In the genomic region with DNA sequence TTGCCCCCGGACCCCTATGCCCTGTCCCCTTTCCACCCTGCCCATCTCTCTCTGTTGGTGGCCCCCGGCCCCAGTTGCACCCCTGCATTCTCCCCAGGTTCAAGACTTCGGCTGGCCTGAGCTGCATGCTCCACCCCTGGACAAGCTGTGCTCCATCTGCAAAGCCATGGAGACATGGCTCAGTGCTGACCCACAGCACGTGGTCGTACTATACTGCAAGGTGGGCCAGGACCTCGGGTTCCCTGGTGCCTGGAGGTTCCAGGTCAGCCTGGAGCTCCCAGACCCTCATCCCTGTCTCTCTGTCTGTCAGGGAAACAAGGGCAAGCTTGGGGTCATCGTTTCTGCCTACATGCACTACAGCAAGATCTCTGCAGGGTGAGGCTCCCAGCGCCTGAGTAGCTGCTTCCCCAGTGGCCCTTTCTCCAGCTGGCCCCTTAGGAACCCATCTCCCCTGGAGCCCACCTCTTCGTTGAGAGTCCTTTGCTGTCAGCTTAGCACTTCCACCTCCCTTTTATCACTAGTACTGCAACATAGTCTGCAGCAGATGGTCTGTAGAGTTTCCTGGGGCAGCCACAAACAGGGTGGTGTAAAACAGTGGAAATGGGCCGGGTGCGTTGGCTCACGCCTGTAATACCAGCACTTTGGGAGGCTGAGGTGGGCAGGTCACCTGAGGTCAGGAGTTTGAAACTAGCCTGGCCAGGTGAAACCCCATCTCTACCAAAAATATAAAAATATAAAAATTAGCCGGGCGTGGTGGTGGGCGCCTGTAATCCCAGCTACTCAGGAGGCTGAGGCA, we compare ENCODE assay signal across 16 cellular contexts. TPM values are rescaled to one million over a fixed set of nuclear protein-coding genes. Genes with fewer than 3 reads are reported as not detected.
DNase-seq lines count a peak whose midpoint lies in the region; ATAC-seq, FAIRE-seq and TF ChIP-seq lines count a peak whose summit lies in the region.
"Had no signal": no experiment of that assay in that cellular context is flagged by ENCODE, and none has a peak within 500 bp of the region (broad histone marks: within the 10 kb centered on the region; RNA-seq: fewer than 3 reads in every experiment).

No MANE protein-coding gene starts in this region.

- no peak overlapping the region for H3K4me3 Mint-ChIP-seq in activated CD4-positive, alpha-beta T cell treated with anti-CD3 and anti-CD28 coated beads, Interleukin-2, amount 10 ng/mL, durations not matched to agents 7 days and 5 days
- H3K4me3 Mint-ChIP-seq in activated B cell treated with CpG ODN at 0.5 μM for 24 hours = peak overlapping the region; percentile 24
- peak overlapping the region; percentile 89 for H3K4me3 Mint-ChIP-seq in stimulated activated effector memory CD8-positive, alpha-beta T cell treated with anti-CD3 and anti-CD28 coated beads, Interleukin-12 subunit alpha, Interleukin-12 subunit beta, amount 100 ng/mL, for 72 hours
- H3K4me3 Mint-ChIP-seq: T-helper 17 cell had no signal

- no peak for FAIRE-seq in frontal cortex (lab: Jason Lieb, UNC)

- peaks cover 80% of the 10 kb centered on the region for H3K36me3 ChIP-seq in lower lobe of right lung

- H3K4me1 Mint-ChIP-seq in activated CD4-positive, alpha-beta T cell treated with anti-CD3 and anti-CD28 coated beads, Interleukin-2, amount 10 ng/mL, durations not matched to agents 7 days and 5 days = peaks cover 14% of the 10 kb centered on the region
- H3K4me1 Mint-ChIP-seq in activated B cell treated with CpG ODN at 0.5 μM for 24 hours = peaks cover 11% of the 10 kb centered on the region
- H3K4me1 Mint-ChIP-seq in stimulated activated effector memory CD8-positive, alpha-beta T cell treated with anti-CD3 and anti-CD28 coated beads, Interleukin-12 subunit alpha, Interleukin-12 subunit beta, amount 100 ng/mL, for 72 hours = peaks cover 29% of the 10 kb centered on the region

- H3K4me3 ChIP-seq in lower lobe of right lung = no peak overlapping the region

- H3K9me3 ChIP-seq in lower lobe of right lung = no peaks in the 10 kb centered on the region
- H3K9me3 ChIP-seq: testis had no signal

- DNase-seq in activated CD4-positive, alpha-beta T cell treated with anti-CD3 and anti-CD28 coated beads, Interleukin-2, amount 10 ng/mL, durations not matched to agents 7 days and 5 days = no peak
- no peak for DNase-seq in activated CD4-positive, alpha-beta T cell treated with anti-CD3 and anti-CD28 coated beads, Interleukin-2, amount 50 U/mL, for 4 hours
- DNase-seq in activated B cell treated with CpG ODN at 0.5 μM for 24 hours (no peak), lower lobe of right lung (peak; percentile 46), activated gamma-delta T cell (lab: John Stamatoyannopoulos, UW) (no peak), frontal cortex (ENCODE audit: low spot score in 2 of 2) (no peak), nucleus accumbens (lab: John Stamatoyannopoulos, UW) (no peak)
- no peak for DNase-seq in stimulated activated effector memory CD8-positive, alpha-beta T cell treated with anti-CD3 and anti-CD28 coated beads, Interleukin-12 subunit alpha, Interleukin-12 subunit beta, amount 100 ng/mL, for 72 hours (ENCODE audit: low spot score in 2 of 2)
- DNase-seq: caudate nucleus, NCI-H2029 treated with DMSO at 0.1 percent for 48 hours, OCI-M1, T-helper 17 cell, testis had no signal

- no peaks in the 10 kb centered on the region for H3K27me3 Mint-ChIP-seq in activated CD4-positive, alpha-beta T cell treated with anti-CD3 and anti-CD28 coated beads, Interleukin-2, amount 10 ng/mL, durations not matched to agents 7 days and 5 days
- H3K27me3 Mint-ChIP-seq in activated B cell treated with CpG ODN at 0.5 μM for 24 hours = peaks cover 6% of the 10 kb centered on the region
- H3K27me3 Mint-ChIP-seq: T-helper 17 cell had no signal

- H3K27ac Mint-ChIP-seq in activated CD4-positive, alpha-beta T cell treated with anti-CD3 and anti-CD28 coated beads, Interleukin-2, amount 10 ng/mL, durations not matched to agents 7 days and 5 days = peak overlapping the region; percentile 58
- no peak overlapping the region for H3K27ac Mint-ChIP-seq in activated B cell treated with CpG ODN at 0.5 μM for 24 hours
- H3K27ac Mint-ChIP-seq in stimulated activated effector memory CD8-positive, alpha-beta T cell treated with anti-CD3 and anti-CD28 coated beads, Interleukin-12 subunit alpha, Interleukin-12 subunit beta, amount 100 ng/mL, for 72 hours = no peak overlapping the region
- H3K27ac Mint-ChIP-seq: T-helper 17 cell had no signal

- H3K9me3 Mint-ChIP-seq in activated CD4-positive, alpha-beta T cell treated with anti-CD3 and anti-CD28 coated beads, Interleukin-2, amount 10 ng/mL, durations not matched to agents 7 days and 5 days = no peaks in the 10 kb centered on the region
- no peaks in the 10 kb centered on the region for H3K9me3 Mint-ChIP-seq in activated B cell treated with CpG ODN at 0.5 μM for 24 hours
- H3K9me3 Mint-ChIP-seq in stimulated activated effector memory CD8-positive, alpha-beta T cell treated with anti-CD3 and anti-CD28 coated beads, Interleukin-12 subunit alpha, Interleukin-12 subunit beta, amount 100 ng/mL, for 72 hours = no peaks in the 10 kb centered on the region

- H3K27me3 ChIP-seq in lower lobe of right lung (ENCODE audit: low read depth) = no peaks in the 10 kb centered on the region
- H3K27me3 ChIP-seq: testis had no signal

- H3K36me3 Mint-ChIP-seq in activated CD4-positive, alpha-beta T cell treated with anti-CD3 and anti-CD28 coated beads, Interleukin-2, amount 10 ng/mL, durations not matched to agents 7 days and 5 days (ENCODE audit: low read depth) = no peaks in the 10 kb centered on the region
- peaks cover 2% of the 10 kb centered on the region for H3K36me3 Mint-ChIP-seq in activated B cell treated with CpG ODN at 0.5 μM for 24 hours (ENCODE audit: low read depth)
- H3K36me3 Mint-ChIP-seq in stimulated activated effector memory CD8-positive, alpha-beta T cell treated with anti-CD3 and anti-CD28 coated beads, Interleukin-12 subunit alpha, Interleukin-12 subunit beta, amount 100 ng/mL, for 72 hours = peaks cover 6% of the 10 kb centered on the region

- POLR2A ChIA-PET in activated CD4-positive, alpha-beta T cell treated with anti-CD3 and anti-CD28 coated beads, Interleukin-2, amount 10 ng/mL, durations not matched to agents 7 days and 5 days (lab: Charles Lee) = no interaction called here
- POLR2A ChIA-PET in activated B cell treated with CpG ODN at 0.5 μM for 24 hours (lab: Charles Lee) = interaction anchor here (0.6 to 2.3 kb wide), 4 partner anchors 23 to 264 kb away, joined by 3 to 7 read pairs (median 4); a partner anchor contains a TSS

- TF ChIP-seq CTCF in activated B cell treated with CpG ODN at 0.5 μM for 24 hours (IDR thresholded peaks at IDR 0.05) (no peak), lower lobe of right lung (IDR thresholded peaks at IDR 0.05) (no peak)

- H3K4me1 ChIP-seq in lower lobe of right lung = peaks cover 68% of the 10 kb centered on the region

- no peak overlapping the region for H3K27ac ChIP-seq in lower lobe of right lung

- ATAC-seq in activated B cell treated with CpG ODN at 0.5 μM for 24 hours (ENCODE audit: low read depth) (no peak), lower lobe of right lung (no peak)
- ATAC-seq in stimulated activated effector memory CD8-positive, alpha-beta T cell treated with anti-CD3 and anti-CD28 coated beads, Interleukin-12 subunit alpha, Interleukin-12 subunit beta, amount 100 ng/mL, for 72 hours = no peak
- ATAC-seq: T-helper 17 cell had no signal

- intact Hi-C loops in activated B cell treated with CpG ODN at 0.5 μM for 24 hours (cut with micrococcal nuclease) (loop anchor here (2.0 kb wide), 1 partner anchor 15 kb away; no protein-coding TSS in a partner anchor), lower lobe of right lung (cut with DNase I) (no loop called here)

- CTCF ChIA-PET in activated CD4-positive, alpha-beta T cell treated with anti-CD3 and anti-CD28 coated beads, Interleukin-2, amount 10 ng/mL, durations not matched to agents 7 days and 5 days (lab: Charles Lee) = interaction anchor here (0.6 to 4.5 kb wide), 5 partner anchors 8 to 43 kb away, joined by 3 to 33 read pairs (median 13); no protein-coding TSS in a partner anchor
- CTCF ChIA-PET in activated B cell treated with CpG ODN at 0.5 μM for 24 hours (lab: Charles Lee) = interaction anchor here (3.2 kb wide), 1 partner anchor 11 kb away, joined by 11 read pairs; no protein-coding TSS in a partner anchor

RNA-seq across cellular contexts. Expression of a gene that starts 5.8 kb away (rescaled TPM):
- 1 to 10 TPM in 1 of 2 experiments, under 1 TPM in 1; 0.92 to 1.8 TPM for total RNA-seq in activated CD4-positive, alpha-beta T cell treated with anti-CD3 and anti-CD28 coated beads, Interleukin-2, amount 10 ng/mL, durations not matched to agents 7 days and 5 days
- total RNA-seq in activated B cell treated with CpG ODN at 0.5 μM for 24 hours (0.29 and 1.5 TPM in 2 replicates), lower lobe of right lung (186 TPM), frontal cortex (11.4 TPM)

RNA-seq across cellular contexts. Expression of a gene that starts 23.5 kb away (rescaled TPM):
- 10 to 100 TPM; 19.0 to 20.2 TPM for total RNA-seq in activated CD4-positive, alpha-beta T cell treated with anti-CD3 and anti-CD28 coated beads, Interleukin-2, amount 10 ng/mL, durations not matched to agents 7 days and 5 days
- 32.5 and 33.9 TPM in 2 replicates for total RNA-seq in activated B cell treated with CpG ODN at 0.5 μM for 24 hours
- total RNA-seq in lower lobe of right lung = 47.9 TPM
- total RNA-seq in frontal cortex = 22.4 TPM

RNA-seq across cellular contexts. Expression of a gene that starts 41.8 kb away (rescaled TPM):
- under 1 TPM in 1 of 2 experiments, not detected in 1; 0.37 TPM for total RNA-seq in activated CD4-positive, alpha-beta T cell treated with anti-CD3 and anti-CD28 coated beads, Interleukin-2, amount 10 ng/mL, durations not matched to agents 7 days and 5 days
- total RNA-seq in activated B cell treated with CpG ODN at 0.5 μM for 24 hours = not detected in 2 replicates
- total RNA-seq in lower lobe of right lung = 58.5 TPM
- 9.0 TPM for total RNA-seq in frontal cortex

RNA-seq across cellular contexts. Expression of a gene that starts 47.6 kb away (rescaled TPM):
- total RNA-seq in activated CD4-positive, alpha-beta T cell treated with anti-CD3 and anti-CD28 coated beads, Interleukin-2, amount 10 ng/mL, durations not matched to agents 7 days and 5 days = 1 to 10 TPM; 1.0 to 1.7 TPM
- total RNA-seq in activated B cell treated with CpG ODN at 0.5 μM for 24 hours (not detected in 2 replicates), lower lobe of right lung (not detected), frontal cortex (under 0.01 TPM)
- total RNA-seq: G401, LHCN-M2, occipital lobe had no signal

RNA-seq across cellular contexts. Expression of a gene that starts 49.4 kb away (rescaled TPM):
- 100 to 1,000 TPM; 385 to 474 TPM for total RNA-seq in activated CD4-positive, alpha-beta T cell treated with anti-CD3 and anti-CD28 coated beads, Interleukin-2, amount 10 ng/mL, durations not matched to agents 7 days and 5 days
- total RNA-seq in activated B cell treated with CpG ODN at 0.5 μM for 24 hours (726 and 733 TPM in 2 replicates), lower lobe of right lung (453 TPM), frontal cortex (1,330 TPM)

Comparison
In these comparisons a context has a peak if more than half of its experiments do, and no peak if none do; other contexts are left out.
1. RNA of a gene that starts 5.8 kb away (total RNA-seq): 186 TPM in lower lobe of right lung (single experiment); 11.4 TPM in frontal cortex (single experiment), 0.92 to 1.8 TPM in activated CD4-positive, alpha-beta T cell treated with anti-CD3 and anti-CD28 coated beads, Interleukin-2, amount 10 ng/mL, durations not matched to agents 7 days and 5 days and 0.29 to 1.5 TPM in activated B cell treated with CpG ODN at 0.5 μM for 24 hours; every median in the first group is over 10 times any median in the second.